In genomic region chr1:205357567-205357966, GRCh38 we compare ENCODE assay signal across 27 cellular contexts. TPM values are rescaled to one million over a fixed set of nuclear protein-coding genes. Genes with fewer than 3 reads are reported as not detected.
"Had no signal": no experiment of that assay in that cellular context is flagged by ENCODE, and none has a peak within 500 bp of the region (broad histone marks: within the 10 kb centered on the region; RNA-seq: fewer than 3 reads in every experiment).

No MANE protein-coding gene starts in this region.

- H3K4me1 Mint-ChIP-seq: activated CD4-positive, alpha-beta T cell treated with anti-CD3 and anti-CD28 coated beads, Interleukin-2, amount 10 ng/mL, durations not matched to agents 7 days and 5 days; activated naive CD4-positive, alpha-beta T cell treated with anti-CD3 and anti-CD28 coated beads, Interleukin-2, amount 10 ng/mL, durations not matched to agents 7 days and 5 days; activated naive CD8-positive, alpha-beta T cell treated with anti-CD3 and anti-CD28 coated beads for 36 hours had no signal

- H3K9me3 Mint-ChIP-seq: activated CD4-positive, alpha-beta memory T cell treated with anti-CD3 and anti-CD28 coated beads for 36 hours; activated CD4-positive, alpha-beta T cell treated with anti-CD3 and anti-CD28 coated beads, Interleukin-2, amount 10 ng/mL, durations not matched to agents 7 days and 5 days; activated naive CD4-positive, alpha-beta T cell treated with anti-CD3 and anti-CD28 coated beads, Interleukin-2, amount 10 ng/mL, durations not matched to agents 7 days and 5 days; activated naive CD8-positive, alpha-beta T cell treated with anti-CD3 and anti-CD28 coated beads for 36 hours; activated T-helper 2 cell treated with anti-CD3 and anti-CD28 coated beads, Interferon-gamma antibody, Interleukin-2, Interleukin-4, amounts not matched to agents 10 μg/mL and 5 μg/mL and 100 μg/mL, durations not matched to agents 14 hours and 24 hours and 36 hours; T-cell had no signal

- H3K4me3 ChIP-seq: MG63, SK-N-MC had no signal

- ATAC-seq: Panc1, Right ventricle myocardium inferior, T-cell had no signal

- H3K36me3 ChIP-seq: breast epithelium, MG63 had no signal

- H3K27ac ChIP-seq: SK-N-MC, VCaP had no signal

- H3K36me3 Mint-ChIP-seq: activated CD4-positive, alpha-beta memory T cell treated with anti-CD3 and anti-CD28 coated beads for 36 hours; activated naive CD4-positive, alpha-beta T cell treated with anti-CD3 and anti-CD28 coated beads, Interleukin-2, amount 10 ng/mL, durations not matched to agents 7 days and 5 days; activated naive CD8-positive, alpha-beta T cell treated with anti-CD3 and anti-CD28 coated beads for 36 hours; T-cell had no signal

- H3K9me3 ChIP-seq: breast epithelium, MG63 had no signal

- H3K27me3 ChIP-seq: breast epithelium, MG63 had no signal

- H3K4me3 Mint-ChIP-seq: activated CD4-positive, alpha-beta memory T cell treated with anti-CD3 and anti-CD28 coated beads for 36 hours; activated CD4-positive, alpha-beta T cell treated with anti-CD3 and anti-CD28 coated beads, Interleukin-2, amount 10 ng/mL, durations not matched to agents 7 days and 5 days; activated naive CD4-positive, alpha-beta T cell treated with anti-CD3 and anti-CD28 coated beads, Interleukin-2, amount 10 ng/mL, durations not matched to agents 7 days and 5 days; activated naive CD8-positive, alpha-beta T cell treated with anti-CD3 and anti-CD28 coated beads for 36 hours; T-cell had no signal

- DNase-seq: activated CD4-positive, alpha-beta memory T cell treated with anti-CD3 and anti-CD28 coated beads for 36 hours; activated CD4-positive, alpha-beta T cell treated with anti-CD3 and anti-CD28 coated beads, Interleukin-2, amount 10 ng/mL, durations not matched to agents 7 days and 5 days; activated CD4-positive, CD25-positive, alpha-beta regulatory T cell; activated CD8-positive, alpha-beta memory T cell treated with anti-CD3 and anti-CD28 coated beads for 24 hours; activated gamma-delta T cell treated with Interleukin-2 at 50 U/mL for 16 hours; activated naive CD4-positive, alpha-beta T cell treated with anti-CD3 and anti-CD28 coated beads, Interleukin-2, amount 10 ng/mL, durations not matched to agents 7 days and 5 days; activated naive CD8-positive, alpha-beta T cell treated with anti-CD3 and anti-CD28 coated beads for 36 hours; activated T-cell treated with anti-CD3 and anti-CD28 coated beads for 4 hours; activated T-cell treated with anti-CD3 and anti-CD28 coated beads, Interleukin-2, amount 50 U/mL, for 48 hours; MG63; MV-4-11; NCI-H1105; NCI-H2029 treated with DMSO at 0.1 percent for 48 hours; NCI-H510A; NCI-H526 treated with DMSO at 0.1 percent for 48 hours; NK-92 treated with Interleukin-12 subunit alpha and Interleukin-12 subunit beta, amount 100 ng/mL, for 24 hours; OCI-M1; RPMI8226; T-cell; T-helper 2 cell; T1000 had no signal

- H3K27ac Mint-ChIP-seq: activated CD4-positive, alpha-beta memory T cell treated with anti-CD3 and anti-CD28 coated beads for 36 hours; activated CD4-positive, alpha-beta T cell treated with anti-CD3 and anti-CD28 coated beads, Interleukin-2, amount 10 ng/mL, durations not matched to agents 7 days and 5 days; activated naive CD4-positive, alpha-beta T cell treated with anti-CD3 and anti-CD28 coated beads, Interleukin-2, amount 10 ng/mL, durations not matched to agents 7 days and 5 days; activated naive CD8-positive, alpha-beta T cell treated with anti-CD3 and anti-CD28 coated beads for 36 hours; activated T-helper 2 cell treated with anti-CD3 and anti-CD28 coated beads, Interferon-gamma antibody, Interleukin-2, Interleukin-4, amounts not matched to agents 10 μg/mL and 5 μg/mL and 100 μg/mL, durations not matched to agents 14 hours and 24 hours and 36 hours; T-cell had no signal

RNA-seq across cellular contexts. Expression of gene KLHDC8A, which starts 0.8 kb away (rescaled TPM):
- total RNA-seq: activated CD4-positive, alpha-beta memory T cell treated with anti-CD3 and anti-CD28 coated beads for 36 hours; activated CD4-positive, alpha-beta T cell treated with anti-CD3 and anti-CD28 coated beads, Interleukin-2, amount 10 ng/mL, durations not matched to agents 7 days and 5 days; activated naive CD8-positive, alpha-beta T cell treated with anti-CD3 and anti-CD28 coated beads for 36 hours; activated T-helper 2 cell treated with anti-CD3 and anti-CD28 coated beads, Interferon-gamma antibody, Interleukin-2, Interleukin-4, amounts not matched to agents 10 μg/mL and 5 μg/mL and 100 μg/mL, durations not matched to agents 14 hours and 24 hours and 36 hours; breast epithelium; Right ventricle myocardium inferior had no signal
